Comparison of ENCODE assay signal across 26 cellular contexts in the genomic region with DNA sequence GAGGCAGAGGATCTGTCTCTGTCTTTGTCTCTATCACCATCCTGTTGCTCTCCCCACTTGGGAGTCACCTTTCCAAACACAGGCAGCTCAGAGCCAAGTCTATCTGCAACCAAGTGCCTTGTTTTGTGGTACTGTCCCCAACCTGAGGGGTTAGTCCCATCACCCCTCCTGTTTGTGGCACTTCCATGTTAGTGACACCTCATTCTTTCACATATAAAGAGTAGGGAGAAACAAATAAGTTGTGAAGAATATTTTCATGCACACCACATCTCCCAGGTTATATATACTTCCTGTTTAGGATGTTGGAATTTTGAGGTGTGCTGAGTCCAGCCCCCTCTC. TPM values are rescaled to one million over a fixed set of nuclear protein-coding genes. Genes with fewer than 3 reads are reported as not detected.
DNase-seq lines count a peak whose midpoint lies in the region; ATAC-seq and TF ChIP-seq lines count a peak whose summit lies in the region.
"Had no signal": no experiment of that assay in that cellular context is flagged by ENCODE, and none has a peak within 500 bp of the region (broad histone marks: within the 10 kb centered on the region; RNA-seq: fewer than 3 reads in every experiment).

No MANE protein-coding gene starts in this region.

- peak overlapping the region; percentile 12 for H3K4me3 ChIP-seq in fibroblast of pulmonary artery (replicated peaks; ENCODE audit: low read depth, low read length)
- H3K4me3 ChIP-seq: body of pancreas, left ventricle myocardium inferior, mucosa of descending colon had no signal

- H3K4me1 Mint-ChIP-seq in activated T-cell treated with anti-CD3 and anti-CD28 coated beads, Interleukin-2, amount 50 U/mL, for 4 hours (ENCODE audit: low read depth): peaks cover 7% of the 10 kb centered on the region
- peaks cover 9% of the 10 kb centered on the region for H3K4me1 Mint-ChIP-seq in T-helper 17 cell
- H3K4me1 Mint-ChIP-seq in osteocyte (ENCODE audit: unreplicated experiment): peaks cover 39% of the 10 kb centered on the region

- no peaks in the 10 kb centered on the region for H3K36me3 Mint-ChIP-seq in activated T-cell treated with anti-CD3 and anti-CD28 coated beads, Interleukin-2, amount 50 U/mL, for 4 hours (ENCODE audit: insufficient read depth)
- H3K36me3 Mint-ChIP-seq in T-helper 17 cell (ENCODE audit: low read depth) (no peaks in the 10 kb centered on the region), osteocyte (ENCODE audit: unreplicated experiment) (peaks cover 7% of the 10 kb centered on the region)
- H3K36me3 Mint-ChIP-seq: activated CD4-positive, alpha-beta memory T cell treated with anti-CD3 and anti-CD28 coated beads for 36 hours; activated naive CD4-positive, alpha-beta T cell treated with anti-CD3 and anti-CD28 coated beads, Interleukin-2, amount 50 U/mL, for 72 hours had no signal

- peak overlapping the region; percentile 47 for H3K4me3 Mint-ChIP-seq in activated T-cell treated with anti-CD3 and anti-CD28 coated beads, Interleukin-2, amount 50 U/mL, for 4 hours
- peak overlapping the region; percentile 70 for H3K4me3 Mint-ChIP-seq in T-helper 17 cell
- peak overlapping the region; percentile 32 for H3K4me3 Mint-ChIP-seq in osteocyte (ENCODE audit: unreplicated experiment)
- H3K4me3 Mint-ChIP-seq: activated CD4-positive, alpha-beta memory T cell treated with anti-CD3 and anti-CD28 coated beads for 36 hours had no signal

- no peak for TF ChIP-seq CTCF in fibroblast of pulmonary artery (IDR thresholded peaks at IDR 0.05; ENCODE audit: low read length, missing control alignments)
- no peak for TF ChIP-seq CTCF in osteocyte (IDR thresholded peaks at IDR 0.05)

- peaks cover 34% of the 10 kb centered on the region for H3K27me3 Mint-ChIP-seq in activated T-cell treated with anti-CD3 and anti-CD28 coated beads, Interleukin-2, amount 50 U/mL, for 4 hours (ENCODE audit: low read depth)
- H3K27me3 Mint-ChIP-seq in T-helper 17 cell (peaks cover 37% of the 10 kb centered on the region), osteocyte (ENCODE audit: unreplicated experiment) (no peaks in the 10 kb centered on the region)

- ATAC-seq in activated T-cell treated with anti-CD3 and anti-CD28 coated beads, Interleukin-2, amount 50 U/mL, for 4 hours: no peak
- ATAC-seq in T-helper 17 cell: no peak
- ATAC-seq: activated naive CD4-positive, alpha-beta T cell treated with anti-CD3 and anti-CD28 coated beads, Interleukin-2, amount 50 U/mL, for 72 hours; body of pancreas; mucosa of descending colon had no signal

- H3K9me3 ChIP-seq in T-helper 17 cell (ENCODE audit: control insufficient read depth, low read length, poor library complexity, severe bottlenecking): no peaks in the 10 kb centered on the region
- H3K9me3 ChIP-seq: BLaER1 treated with 17β-estradiol and CSF1 and Interleukin-3, amounts not matched to agents 10 nM and 100 nM; body of pancreas; mucosa of descending colon had no signal

- H3K9me3 Mint-ChIP-seq in activated T-cell treated with anti-CD3 and anti-CD28 coated beads, Interleukin-2, amount 50 U/mL, for 4 hours: no peaks in the 10 kb centered on the region
- no peaks in the 10 kb centered on the region for H3K9me3 Mint-ChIP-seq in osteocyte (ENCODE audit: unreplicated experiment)
- H3K9me3 Mint-ChIP-seq: activated B cell treated with CpG ODN at 0.5 μM for 24 hours; activated CD4-positive, alpha-beta memory T cell treated with anti-CD3 and anti-CD28 coated beads for 36 hours; activated naive CD4-positive, alpha-beta T cell treated with anti-CD3 and anti-CD28 coated beads, Interleukin-2, amount 50 U/mL, for 72 hours had no signal

- no peak for DNase-seq in activated T-cell treated with anti-CD3 and anti-CD28 coated beads, Interleukin-2, amount 50 U/mL, for 4 hours
- no peak for DNase-seq in activated T-cell treated with anti-CD3 and anti-CD28 coated beads, Interleukin-2, amount 50 U/mL, for 1 hour
- DNase-seq in T-helper 17 cell (no peak), fibroblast of pulmonary artery (ENCODE audit: low read depth) (no peak), osteocyte (ENCODE audit: extremely low spot score, unreplicated experiment) (no peak), HT-29 (ENCODE audit: low spot score) (no peak), NCI-H2029 (lab: John Stamatoyannopoulos, UW) (no peak)
- DNase-seq in activated effector memory CD4-positive, alpha-beta T cell treated with anti-CD3 and anti-CD28 coated beads, Interleukin-2, amount 50 U/mL, for 16 hours: no peak
- DNase-seq: activated B cell treated with CpG ODN at 0.5 μM for 24 hours; activated CD4-positive, alpha-beta memory T cell treated with anti-CD3 and anti-CD28 coated beads for 36 hours; body of pancreas; cortex of kidney; left ventricle myocardium inferior; mucosa of descending colon; NCI-H1417 treated with DMSO at 0.1 percent for 48 hours; NCI-H2171; NCI-H748 treated with DMSO at 0.1 percent for 48 hours; occipital lobe; spleen had no signal

- H3K27ac Mint-ChIP-seq in T-helper 17 cell: peak overlapping the region; percentile 43
- no peak overlapping the region for H3K27ac Mint-ChIP-seq in osteocyte (ENCODE audit: unreplicated experiment)
- H3K27ac Mint-ChIP-seq: activated B cell treated with CpG ODN at 0.5 μM for 24 hours; activated CD4-positive, alpha-beta memory T cell treated with anti-CD3 and anti-CD28 coated beads for 36 hours; activated naive CD4-positive, alpha-beta T cell treated with anti-CD3 and anti-CD28 coated beads, Interleukin-2, amount 50 U/mL, for 72 hours had no signal

RNA-seq across cellular contexts. Expression of gene GDF15, which starts 3.7 kb away (rescaled TPM):
- under 1 TPM; 0.53 to 0.71 (median 0.56) TPM for total RNA-seq in activated T-cell treated with anti-CD3 and anti-CD28 coated beads, Interleukin-2, amount 50 U/mL, for 4 hours
- total RNA-seq in T-helper 17 cell (under 1 TPM; 0.29 to 0.85 TPM), osteocyte (41.9 and 47.9 TPM in 2 replicates)
- total RNA-seq in HT-29 (2014; rRNA removed; shearing (Covaris generic)): 529 and 584 TPM in 2 replicates
- total RNA-seq: activated B cell treated with CpG ODN at 0.5 μM for 24 hours; activated CD4-positive, alpha-beta memory T cell treated with anti-CD3 and anti-CD28 coated beads for 36 hours; occipital lobe; OCI-LY7 had no signal

RNA-seq across cellular contexts. Expression of gene LRRC25, which starts 7.7 kb away (rescaled TPM):
- not detected for total RNA-seq in activated T-cell treated with anti-CD3 and anti-CD28 coated beads, Interleukin-2, amount 50 U/mL, for 4 hours
- 1 to 10 TPM in 1 of 2 donors, under 1 TPM in 1; 0.63 to 3.2 TPM for total RNA-seq in T-helper 17 cell
- 0.16 TPM in 1 of 2 replicates, not detected in the other for total RNA-seq in osteocyte
- not detected in 2 replicates for total RNA-seq in HT-29 (2014; rRNA removed; shearing (Covaris generic))
- total RNA-seq: A673; activated CD4-positive, alpha-beta memory T cell treated with anti-CD3 and anti-CD28 coated beads for 36 hours; activated naive CD4-positive, alpha-beta T cell treated with anti-CD3 and anti-CD28 coated beads, Interleukin-2, amount 50 U/mL, for 72 hours; G401; M059J; renal cortical epithelial cell had no signal

RNA-seq across cellular contexts. Expression of gene SSBP4, which starts 29.5 kb away (rescaled TPM):
- 100 to 1,000 TPM; 119 to 155 (median 135) TPM for total RNA-seq in activated T-cell treated with anti-CD3 and anti-CD28 coated beads, Interleukin-2, amount 50 U/mL, for 4 hours
- total RNA-seq in T-helper 17 cell (100 to 1,000 TPM; 112 to 113 TPM), osteocyte (82.9 and 102 TPM in 2 replicates)
- total RNA-seq in HT-29 (2014; rRNA removed; shearing (Covaris generic)): 78.0 and 87.1 TPM in 2 replicates

RNA-seq across cellular contexts. Expression of gene ISYNA1, which starts 48.2 kb away (rescaled TPM):
- 10 to 100 TPM; 10.2 to 16.6 (median 14.4) TPM for total RNA-seq in activated T-cell treated with anti-CD3 and anti-CD28 coated beads, Interleukin-2, amount 50 U/mL, for 4 hours
- 10 to 100 TPM; 37.6 to 39.6 TPM for total RNA-seq in T-helper 17 cell
- total RNA-seq in osteocyte: 159 and 178 TPM in 2 replicates
- 5.3 and 14.9 TPM in 2 replicates for total RNA-seq in HT-29 (2014; rRNA removed; shearing (Covaris generic))

RNA-seq across cellular contexts. Expression of gene PGPEP1, which starts 49.3 kb away (rescaled TPM):
- total RNA-seq in activated T-cell treated with anti-CD3 and anti-CD28 coated beads, Interleukin-2, amount 50 U/mL, for 4 hours: 10 to 100 TPM; 12.8 to 14.7 (median 13.0) TPM
- total RNA-seq in T-helper 17 cell (10 to 100 TPM; 22.0 to 28.3 TPM), osteocyte (36.1 and 38.5 TPM in 2 replicates)
- total RNA-seq in HT-29 (2014; rRNA removed; shearing (Covaris generic)): 13.6 and 18.9 TPM in 2 replicates

Comparison
In these comparisons a context has a peak if more than half of its experiments do, and no peak if none do; other contexts are left out.
1. RNA of gene GDF15, which starts 3.7 kb away (total RNA-seq): 529 to 584 TPM in HT-29 and 41.9 to 47.9 TPM in osteocyte; 0.29 to 0.85 TPM in T-helper 17 cell and 0.53 to 0.71 TPM in activated T-cell treated with anti-CD3 and anti-CD28 coated beads, Interleukin-2, amount 50 U/mL, for 4 hours; every median in the first group is over 10 times any median in the second.
2. Peak in every context shown above with its lines, with median percentiles within 50 percentile points of each other: H3K4me3 Mint-ChIP-seq.